ENCODE assay signal across 14 cellular contexts in the genomic region with DNA sequence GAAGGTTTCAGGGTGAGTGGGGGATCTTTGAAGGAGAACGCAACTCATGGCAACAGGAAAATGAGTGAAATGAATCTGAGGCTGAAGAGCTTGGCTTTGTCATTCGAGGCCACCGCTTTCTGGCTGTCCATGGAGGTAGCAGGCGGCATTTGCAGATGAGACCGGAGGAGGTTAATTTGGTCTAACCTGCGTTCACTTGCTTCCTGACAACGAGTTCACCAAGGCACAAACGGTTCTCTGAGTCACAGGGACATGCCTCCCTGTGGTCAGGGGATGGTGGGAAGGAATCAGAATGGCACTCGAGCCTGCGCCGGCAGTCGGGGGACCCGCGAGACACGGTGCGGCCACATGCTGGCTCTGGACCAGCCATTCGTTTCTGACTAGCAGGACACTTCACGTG.
"Had no signal": no experiment of that assay in that cellular context is flagged by ENCODE, and none has a peak within 500 bp of the region (broad histone marks: within the 10 kb centered on the region; RNA-seq: fewer than 3 reads in every experiment).

No MANE protein-coding gene starts in this region.

- H3K36me3 Mint-ChIP-seq: activated naive CD4-positive, alpha-beta T cell treated with anti-CD3 and anti-CD28 coated beads, Interleukin-2, amount 50 U/mL, for 72 hours had no signal

- ATAC-seq: left ventricle myocardium superior, right cardiac atrium, T-helper 17 cell, upper lobe of right lung had no signal

- H3K4me3 Mint-ChIP-seq: dendritic cell treated with granulocyte-macrophage colony-stimulating factor and Interleukin-4, amounts not matched to agents 40 ng/mL and 50 ng/mL, for 4 days; T-helper 17 cell had no signal

- H3K27ac Mint-ChIP-seq: dendritic cell treated with granulocyte-macrophage colony-stimulating factor and Interleukin-4, amounts not matched to agents 40 ng/mL and 50 ng/mL, for 4 days had no signal

- H3K9me3 Mint-ChIP-seq: dendritic cell treated with granulocyte-macrophage colony-stimulating factor and Interleukin-4, amounts not matched to agents 40 ng/mL and 50 ng/mL, for 4 days had no signal

- DNase-seq: activated CD4-positive, alpha-beta T cell treated with anti-CD3 and anti-CD28 coated beads for 4 hours; activated gamma-delta T cell treated with Interleukin-2 at 50 U/mL for 16 hours; amniotic stem cell; effector CD8-positive, alpha-beta T cell; esophagus squamous epithelium; heart right ventricle; kidney glomerular epithelial cell; left ventricle myocardium superior; right cardiac atrium; stimulated activated CD4-positive, alpha-beta T cell treated with anti-CD3 and anti-CD28 coated beads, Interleukin-4, amount 100 ng/mL, for 1 hour; T-helper 17 cell; upper lobe of right lung had no signal
